Comparison of ENCODE assay signal across 20 cellular contexts in genomic region chr18:48611785-48612480, GRCh38.
DNase-seq lines count a peak whose midpoint lies in the region; ATAC-seq and TF ChIP-seq lines count a peak whose summit lies in the region.
"Had no signal": no experiment of that assay in that cellular context is flagged by ENCODE, and none has a peak within 500 bp of the region (broad histone marks: within the 10 kb centered on the region; RNA-seq: fewer than 3 reads in every experiment).

No MANE protein-coding gene starts in this region.

- H3K4me3 ChIP-seq in right cardiac atrium (ENCODE audit: low read length) (no peak overlapping the region), osteoblast (ENCODE audit: insufficient read depth, low read length) (no peak overlapping the region), aorta (ENCODE audit: low read length in 2 of 2) (no peak overlapping the region), foreskin fibroblast (ENCODE audit: low read depth in 1 of 2, low read length in 2 of 2) (no peak overlapping the region)

- H3K79me2 ChIP-seq in osteoblast (ENCODE audit: insufficient read depth, low read length), result peaks cover 79% of the 10 kb centered on the region

- intact Hi-C loops in Right ventricle myocardium superior (cut with DNase I) (no loop called here), right cardiac atrium (cut with DNase I) (loop anchor here in 1 of 4 donors (10.0 kb wide), 1 partner anchor 53 kb away; no protein-coding TSS in a partner anchor), aorta (cut with DNase I) (loop anchor here in 1 of 2 donors (5.0 kb wide), 1 partner anchor 65 kb away; no protein-coding TSS in a partner anchor)
- intact Hi-C loops in activated CD8-positive, alpha-beta T cell treated with anti-CD3 and anti-CD28 coated beads for 36 hours (cut with micrococcal nuclease), result no loop called here

- H3K27me3 Mint-ChIP-seq in glutamatergic neuron (ENCODE audit: unreplicated experiment), result peaks cover 17% of the 10 kb centered on the region
- H3K27me3 Mint-ChIP-seq in activated CD8-positive, alpha-beta T cell treated with anti-CD3 and anti-CD28 coated beads for 36 hours, result no peaks in the 10 kb centered on the region

- H3K9me3 ChIP-seq in right cardiac atrium (ENCODE audit: control insufficient read depth, low read length) (no peaks in the 10 kb centered on the region), osteoblast (ENCODE audit: low read depth, low read length) (no peaks in the 10 kb centered on the region), aorta (ENCODE audit: control insufficient read depth, low read length) (no peaks in the 10 kb centered on the region)
- H3K9me3 ChIP-seq: BE2C had no signal

- H3K36me3 Mint-ChIP-seq in glutamatergic neuron (ENCODE audit: unreplicated experiment), result no peaks in the 10 kb centered on the region
- H3K36me3 Mint-ChIP-seq in activated CD8-positive, alpha-beta T cell treated with anti-CD3 and anti-CD28 coated beads for 36 hours (ENCODE audit: low read depth), result no peaks in the 10 kb centered on the region
- H3K36me3 Mint-ChIP-seq: CD14-positive monocyte; CD8-positive, alpha-beta memory T cell had no signal

- 76% methylated on average over 10 of the region's 10 CpGs for WGBS in right cardiac atrium
- WGBS in aorta, 2 donors, result 72 to 78% methylated on average over 10 of the region's 10 CpGs

- H3K9me3 Mint-ChIP-seq in glutamatergic neuron (ENCODE audit: unreplicated experiment), result peaks cover 8% of the 10 kb centered on the region
- no peaks in the 10 kb centered on the region for H3K9me3 Mint-ChIP-seq in activated CD8-positive, alpha-beta T cell treated with anti-CD3 and anti-CD28 coated beads for 36 hours
- H3K9me3 Mint-ChIP-seq: CD14-positive monocyte; CD8-positive, alpha-beta memory T cell had no signal

- ATAC-seq in Right ventricle myocardium superior (ENCODE audit: poor library complexity), result no peak
- ATAC-seq in right cardiac atrium, result no peak
- ATAC-seq in aorta (ENCODE audit: low FRiP score), result no peak
- ATAC-seq in activated CD8-positive, alpha-beta T cell treated with anti-CD3 and anti-CD28 coated beads for 36 hours, result no peak

- H3K4me2 ChIP-seq in osteoblast (ENCODE audit: insufficient read depth, low read length), result no peak overlapping the region

- CTCF ChIA-PET in activated CD8-positive, alpha-beta T cell treated with anti-CD3 and anti-CD28 coated beads for 36 hours (lab: Charles Lee), result no interaction called here

- peak; percentile 16 for DNase-seq in Right ventricle myocardium superior
- no peak for DNase-seq in right cardiac atrium
- DNase-seq in glutamatergic neuron, result no peak
- DNase-seq in osteoblast (ENCODE audit: insufficient read length, low spot score, missing footprints), result peak; percentile 78
- peak; percentile 30 to 59 for DNase-seq in aorta
- DNase-seq in DMS 273 treated with DMSO at 0.1 percent for 48 hours (lab: John Stamatoyannopoulos, UW), result no peak
- no peak for DNase-seq in foreskin fibroblast
- no peak for DNase-seq in activated CD8-positive, alpha-beta T cell treated with anti-CD3 and anti-CD28 coated beads for 36 hours
- DNase-seq: BE2C; CD8-positive, alpha-beta memory T cell; KBM-7; MV-4-11; NCI-H1105; NCI-H146; NCI-H1930; NCI-H2107; NCI-H524; NCI-H774 had no signal

- H3K4me1 Mint-ChIP-seq in glutamatergic neuron (ENCODE audit: low read depth, unreplicated experiment), result peaks cover 61% of the 10 kb centered on the region
- no peaks in the 10 kb centered on the region for H3K4me1 Mint-ChIP-seq in activated CD8-positive, alpha-beta T cell treated with anti-CD3 and anti-CD28 coated beads for 36 hours (ENCODE audit: low read depth)
- H3K4me1 Mint-ChIP-seq: CD14-positive monocyte; CD8-positive, alpha-beta memory T cell had no signal

- H3K4me3 Mint-ChIP-seq in glutamatergic neuron (ENCODE audit: unreplicated experiment), result no peak overlapping the region
- H3K4me3 Mint-ChIP-seq in activated CD8-positive, alpha-beta T cell treated with anti-CD3 and anti-CD28 coated beads for 36 hours, result no peak overlapping the region
- H3K4me3 Mint-ChIP-seq: CD14-positive monocyte; CD8-positive, alpha-beta memory T cell had no signal

- H3K36me3 ChIP-seq in osteoblast (ENCODE audit: insufficient read depth, low read length) (peaks cover 5% of the 10 kb centered on the region), aorta (ENCODE audit: control insufficient read depth in 1 of 2, insufficient read depth in 2 of 2, low read length in 1 of 2) (no peaks in the 10 kb centered on the region)
- H3K36me3 ChIP-seq: BE2C had no signal

- H3K27ac ChIP-seq in right cardiac atrium (ENCODE audit: low read length), result no peak overlapping the region
- no peak overlapping the region for H3K27ac ChIP-seq in osteoblast (ENCODE audit: low read depth, low read length)
- H3K27ac ChIP-seq in aorta (ENCODE audit: low read depth in 1 of 2, low read length in 2 of 2), result peak overlapping the region in 1 of 2 donors; percentile 95
- H3K27ac ChIP-seq: 22Rv1 had no signal

- H3K4me1 ChIP-seq in right cardiac atrium (ENCODE audit: control insufficient read depth, insufficient read depth, low read length) (peaks cover 25% of the 10 kb centered on the region), osteoblast (ENCODE audit: insufficient read depth, low read length) (peaks cover 19% of the 10 kb centered on the region), aorta (ENCODE audit: control insufficient read depth in 1 of 2, insufficient read depth in 2 of 2, low read length in 2 of 2) (peaks cover 0 to 4% of the 10 kb centered on the region in 2 donors)
- H3K4me1 ChIP-seq: BE2C had no signal

- POLR2A ChIA-PET in activated CD8-positive, alpha-beta T cell treated with anti-CD3 and anti-CD28 coated beads for 36 hours (lab: Charles Lee), result no interaction called here

- H3K27me3 ChIP-seq in right cardiac atrium (ENCODE audit: control insufficient read depth, insufficient read depth) (no peaks in the 10 kb centered on the region), osteoblast (ENCODE audit: insufficient read depth, low read length) (no peaks in the 10 kb centered on the region), aorta (ENCODE audit: control insufficient read depth in 1 of 2, insufficient read depth in 2 of 2, low read length in 1 of 2) (no peaks in the 10 kb centered on the region)
- H3K27me3 ChIP-seq: BE2C had no signal

- TF ChIP-seq CTCF in glutamatergic neuron (IDR thresholded peaks at IDR 0.05; ENCODE audit: partially characterized antibody, unreplicated experiment) (no peak), osteoblast (IDR thresholded peaks at IDR 0.05; ENCODE audit: extremely low read depth, low read depth, low read length) (no peak), foreskin fibroblast (IDR thresholded peaks at IDR 0.05; ENCODE audit: low read depth, low read length) (no peak)
- TF ChIP-seq CTCF in activated CD8-positive, alpha-beta T cell treated with anti-CD3 and anti-CD28 coated beads for 36 hours (IDR thresholded peaks at IDR 0.05), result no peak

- no peak overlapping the region for H2AFZ ChIP-seq in osteoblast (ENCODE audit: low read length)

- peak overlapping the region; percentile 29 for H3K27ac Mint-ChIP-seq in glutamatergic neuron (ENCODE audit: unreplicated experiment)
- no peak overlapping the region for H3K27ac Mint-ChIP-seq in activated CD8-positive, alpha-beta T cell treated with anti-CD3 and anti-CD28 coated beads for 36 hours
- H3K27ac Mint-ChIP-seq: CD14-positive monocyte; CD8-positive, alpha-beta memory T cell had no signal

- H4K20me1 ChIP-seq in osteoblast (ENCODE audit: insufficient read depth, low read length), result peaks cover 99% of the 10 kb centered on the region

Comparison
In these comparisons a context has a peak if more than half of its experiments do, and no peak if none do; other contexts are left out.
1. DNase-seq: peak in Right ventricle myocardium superior (single experiment), osteoblast (single experiment) and aorta (2 of 2); none in right cardiac atrium (0 of 3), glutamatergic neuron (single experiment), DMS 273 treated with DMSO at 0.1 percent for 48 hours (single experiment), foreskin fibroblast (0 of 2) and activated CD8-positive, alpha-beta T cell treated with anti-CD3 and anti-CD28 coated beads for 36 hours (single experiment).